In genomic region chr3:186784820-186785516, GRCh38 we compare ENCODE assay signal across 8 cellular contexts. TPM values are rescaled to one million over a fixed set of nuclear protein-coding genes. Genes with fewer than 3 reads are reported as not detected.
DNase-seq lines count a peak whose midpoint lies in the region; TF ChIP-seq lines count a peak whose summit lies in the region.

No MANE protein-coding gene starts in this region.

- peaks cover 62% of the 10 kb centered on the region for H3K36me3 Mint-ChIP-seq in brain

- DNase-seq in AG04449 (ENCODE audit: low read depth, low spot score) (no peak), HL-60 (ENCODE audit: low read depth in 1 of 2, low spot score in 1 of 2) (no peak), NCI-H1417 (lab: John Stamatoyannopoulos, UW) (no peak), NCI-H748 (lab: John Stamatoyannopoulos, UW; ENCODE audit: unreplicated experiment) (no peak), head of caudate nucleus (no peak), activated gamma-delta T cell (lab: John Stamatoyannopoulos, UW) (no peak)

- peaks cover 61% of the 10 kb centered on the region for H3K4me1 Mint-ChIP-seq in brain

- H3K4me3 ChIP-seq in AG04449 (ENCODE audit: low read depth, low read length), result peak overlapping the region; percentile 98
- peak overlapping the region; percentile 89 for H3K4me3 ChIP-seq in HL-60 (replicated peaks; ENCODE audit: insufficient read depth, low read length)
- H3K4me3 ChIP-seq in mononuclear cell (ENCODE audit: low read length), result peak overlapping the region; percentile 100

- H3K4me1 ChIP-seq in mononuclear cell (ENCODE audit: insufficient read depth, low read length), result peaks cover 35% of the 10 kb centered on the region

- no peaks in the 10 kb centered on the region for H3K9me3 ChIP-seq in mononuclear cell (ENCODE audit: low read depth, low read length)

- CTCF ChIA-PET in AG04449 (lab: Yijun Ruan, JAX), result interaction anchor here (1.5 to 4.6 kb wide), 2 partner anchors 37 to 169 kb away, joined by 5 to 49 read pairs; no protein-coding TSS in a partner anchor

- TF ChIP-seq CTCF in AG04449 (IDR thresholded peaks at IDR 0.05; ENCODE audit: insufficient read depth, low read length, missing control alignments), result no peak
- TF ChIP-seq CTCF in HL-60 (IDR thresholded peaks at IDR 0.05; ENCODE audit: insufficient read depth, low read length), result no peak
- TF ChIP-seq CTCF in brain (conservative IDR thresholded peaks at IDR 0.05), result no peak

- H3K27ac ChIP-seq in HL-60 (replicated peaks), result peak overlapping the region; percentile 99

- H3K27me3 ChIP-seq in HL-60 (ENCODE audit: insufficient read depth, poor library complexity, severe bottlenecking), result no peaks in the 10 kb centered on the region
- no peaks in the 10 kb centered on the region for H3K27me3 ChIP-seq in mononuclear cell (ENCODE audit: insufficient read depth, low read length)

- peak overlapping the region; percentile 99 to 100 (median 100) for H3K27ac Mint-ChIP-seq in brain

- peaks cover 15% of the 10 kb centered on the region for H3K27me3 Mint-ChIP-seq in brain

- intact Hi-C loops in head of caudate nucleus (cut with DNase I), result no loop called here

- POLR2A ChIA-PET in AG04449 (lab: Yijun Ruan, JAX), result interaction anchor here (0.7 to 3.8 kb wide), 9 partner anchors 13 to 215 kb away, joined by 3 to 73 read pairs (median 13); partner anchors contain the start of gene DNAJB11

- peaks cover 0 to 6% (median 0%) of the 10 kb centered on the region in 5 experiments for H3K9me3 Mint-ChIP-seq in brain

- peak overlapping the region; percentile 98 to 100 (median 99) for H3K4me3 Mint-ChIP-seq in brain

RNA-seq across cellular contexts. Expression of gene EIF4A2, which starts 1.6 kb away (rescaled TPM):
- 399 TPM for polyA plus RNA-seq in brain (ENCODE audit: insufficient read depth, low read depth, low replicate concordance)
- 1,243 TPM for total RNA-seq in mononuclear cell

RNA-seq across cellular contexts. Expression of gene RFC4, which starts 21.3 kb away (rescaled TPM):
- polyA plus RNA-seq in brain (ENCODE audit: insufficient read depth, low read depth, low replicate concordance), result 32.4 TPM
- 9.3 TPM for total RNA-seq in mononuclear cell

RNA-seq across cellular contexts. Expression of gene ADIPOQ, which starts 57.5 kb away (rescaled TPM):
- not detected for polyA plus RNA-seq in brain (ENCODE audit: insufficient read depth, low read depth, low replicate concordance)
- total RNA-seq in mononuclear cell, result under 0.01 TPM
